Comparison of ENCODE assay signal across 8 cellular contexts in the genomic region with DNA sequence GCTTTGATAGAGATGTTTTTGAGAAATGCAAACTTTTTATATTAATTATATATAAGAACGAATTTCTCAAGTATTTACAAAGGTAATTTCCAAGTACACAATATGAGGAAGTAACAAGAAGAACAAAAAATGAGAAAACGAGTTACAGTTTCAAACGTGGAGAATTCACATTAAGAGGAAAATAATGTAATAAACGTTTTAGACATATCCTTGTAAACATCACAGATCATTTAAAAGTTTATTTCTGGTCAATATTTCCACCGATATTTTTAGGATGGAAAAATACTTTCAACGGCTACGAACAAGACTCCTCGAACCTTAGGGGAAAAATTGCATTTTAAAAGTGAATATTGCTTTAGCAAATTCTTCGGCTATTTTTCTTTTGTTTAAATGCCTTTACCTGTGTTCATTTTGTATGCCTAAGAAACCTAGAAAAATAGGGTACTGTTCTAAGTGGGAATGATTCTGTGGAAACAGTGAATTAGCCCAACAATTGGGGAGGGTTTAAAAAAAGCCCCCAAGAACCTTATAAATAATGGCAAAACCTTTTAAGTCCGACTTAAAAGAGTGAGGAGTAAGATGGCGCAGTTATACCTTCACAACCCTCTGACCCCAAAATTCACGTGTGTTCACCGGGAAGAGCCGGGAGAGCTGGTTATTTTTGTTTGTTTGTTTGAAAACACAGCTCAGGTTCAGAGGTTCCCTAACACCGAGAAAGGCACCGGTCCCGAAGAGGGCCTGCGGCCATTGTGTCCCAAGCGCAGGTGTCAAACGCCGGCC.
DNase-seq lines count a peak whose midpoint lies in the region; ATAC-seq and TF ChIP-seq lines count a peak whose summit lies in the region.

No MANE protein-coding gene starts in this region.

- no peak overlapping the region for H3K27ac Mint-ChIP-seq in dendritic cell treated with granulocyte-macrophage colony-stimulating factor and Interleukin-4, amounts not matched to agents 40 ng/mL and 50 ng/mL, for 4 days

- H3K4me3 ChIP-seq in ACC112 (ENCODE audit: low read depth, low read length) (peak overlapping the region; percentile 70), HAP-1 (peak overlapping the region; percentile 21), mucosa of stomach (ENCODE audit: low read length) (peak overlapping the region; percentile 58)

- peak overlapping the region; percentile 20 for H2AFZ ChIP-seq in ACC112 (ENCODE audit: low read length, unreplicated experiment)

- H3K4me1 Mint-ChIP-seq in dendritic cell treated with granulocyte-macrophage colony-stimulating factor and Interleukin-4, amounts not matched to agents 40 ng/mL and 50 ng/mL, for 4 days (ENCODE audit: low read depth) = peaks cover 38% of the 10 kb centered on the region

- ATAC-seq in HG03571 (IDR thresholded peaks at IDR 0.05; ENCODE audit: unreplicated experiment) (no peak), GM21423 (IDR thresholded peaks at IDR 0.05; ENCODE audit: unreplicated experiment) (no peak), HG03139 (IDR thresholded peaks at IDR 0.05; ENCODE audit: unreplicated experiment) (no peak)

- CTCF ChIA-PET in GM10248 (lab: Yijun Ruan, JAX) = interaction anchor here (1.0 kb wide), 1 partner anchor 8 kb away, joined by 5 read pairs; no protein-coding TSS in a partner anchor

- TF ChIP-seq CTCF in GM10248 (IDR thresholded peaks at IDR 0.05; ENCODE audit: control extremely low read depth, extremely low read depth, low read depth, missing control alignments) = no peak

- peaks cover 92% of the 10 kb centered on the region for H3K27me3 Mint-ChIP-seq in dendritic cell treated with granulocyte-macrophage colony-stimulating factor and Interleukin-4, amounts not matched to agents 40 ng/mL and 50 ng/mL, for 4 days

- H3K36me3 Mint-ChIP-seq in dendritic cell treated with granulocyte-macrophage colony-stimulating factor and Interleukin-4, amounts not matched to agents 40 ng/mL and 50 ng/mL, for 4 days (ENCODE audit: low read depth) = no peaks in the 10 kb centered on the region

- intact Hi-C loops in dendritic cell treated with granulocyte-macrophage colony-stimulating factor and Interleukin-4, amounts not matched to agents 40 ng/mL and 50 ng/mL, for 4 days (cut with micrococcal nuclease) = no loop called here

- H3K9me3 Mint-ChIP-seq in dendritic cell treated with granulocyte-macrophage colony-stimulating factor and Interleukin-4, amounts not matched to agents 40 ng/mL and 50 ng/mL, for 4 days = no peaks in the 10 kb centered on the region

- DNase-seq in HAP-1 (ENCODE audit: low spot score in 2 of 2) (no peak), GM10248 (ENCODE audit: extremely low spot score) (no peak)

- peak overlapping the region; percentile 89 for H3K9ac ChIP-seq in mucosa of stomach (ENCODE audit: low read length)

- no peaks in the 10 kb centered on the region for H3K9me3 ChIP-seq in HAP-1
- no peaks in the 10 kb centered on the region for H3K9me3 ChIP-seq in mucosa of stomach (ENCODE audit: control insufficient read depth, low read length)

- H3K27me3 ChIP-seq in ACC112 (ENCODE audit: insufficient read depth, low read length) = peaks cover 74% of the 10 kb centered on the region
- peaks cover 66% of the 10 kb centered on the region for H3K27me3 ChIP-seq in HAP-1 (ENCODE audit: low read depth)
- H3K27me3 ChIP-seq in mucosa of stomach (ENCODE audit: control insufficient read depth, insufficient read depth, low read length) = peaks cover 59% of the 10 kb centered on the region

- POLR2A ChIA-PET in GM10248 (lab: Yijun Ruan, JAX) = no interaction called here

- peaks cover 9% of the 10 kb centered on the region for H3K4me1 ChIP-seq in ACC112 (ENCODE audit: control insufficient read depth, insufficient read depth, low read length, unreplicated experiment)
- peaks cover 8% of the 10 kb centered on the region for H3K4me1 ChIP-seq in HAP-1
- H3K4me1 ChIP-seq in mucosa of stomach (ENCODE audit: control insufficient read depth, insufficient read depth, low read length) = peaks cover 24% of the 10 kb centered on the region

- in situ Hi-C loops in HAP-1 (cut with MboI; ENCODE audit: low sequenced_read_pairs) = no loop called here

- H3K36me3 ChIP-seq in ACC112 (ENCODE audit: insufficient read depth, low read length) (no peaks in the 10 kb centered on the region), HAP-1 (replicated peaks) (no peaks in the 10 kb centered on the region), mucosa of stomach (ENCODE audit: control insufficient read depth, insufficient read depth, low read length) (no peaks in the 10 kb centered on the region)

- H3K27ac ChIP-seq in ACC112 (ENCODE audit: low read depth, low read length) = no peak overlapping the region

- H3K79me2 ChIP-seq in ACC112 (ENCODE audit: control insufficient read depth, insufficient read depth, low read length, unreplicated experiment) = no peaks in the 10 kb centered on the region

- H3K4me3 Mint-ChIP-seq in dendritic cell treated with granulocyte-macrophage colony-stimulating factor and Interleukin-4, amounts not matched to agents 40 ng/mL and 50 ng/mL, for 4 days = peak overlapping the region; percentile 70
